1 cellular context compared by ENCODE assay signal in the genomic region with DNA sequence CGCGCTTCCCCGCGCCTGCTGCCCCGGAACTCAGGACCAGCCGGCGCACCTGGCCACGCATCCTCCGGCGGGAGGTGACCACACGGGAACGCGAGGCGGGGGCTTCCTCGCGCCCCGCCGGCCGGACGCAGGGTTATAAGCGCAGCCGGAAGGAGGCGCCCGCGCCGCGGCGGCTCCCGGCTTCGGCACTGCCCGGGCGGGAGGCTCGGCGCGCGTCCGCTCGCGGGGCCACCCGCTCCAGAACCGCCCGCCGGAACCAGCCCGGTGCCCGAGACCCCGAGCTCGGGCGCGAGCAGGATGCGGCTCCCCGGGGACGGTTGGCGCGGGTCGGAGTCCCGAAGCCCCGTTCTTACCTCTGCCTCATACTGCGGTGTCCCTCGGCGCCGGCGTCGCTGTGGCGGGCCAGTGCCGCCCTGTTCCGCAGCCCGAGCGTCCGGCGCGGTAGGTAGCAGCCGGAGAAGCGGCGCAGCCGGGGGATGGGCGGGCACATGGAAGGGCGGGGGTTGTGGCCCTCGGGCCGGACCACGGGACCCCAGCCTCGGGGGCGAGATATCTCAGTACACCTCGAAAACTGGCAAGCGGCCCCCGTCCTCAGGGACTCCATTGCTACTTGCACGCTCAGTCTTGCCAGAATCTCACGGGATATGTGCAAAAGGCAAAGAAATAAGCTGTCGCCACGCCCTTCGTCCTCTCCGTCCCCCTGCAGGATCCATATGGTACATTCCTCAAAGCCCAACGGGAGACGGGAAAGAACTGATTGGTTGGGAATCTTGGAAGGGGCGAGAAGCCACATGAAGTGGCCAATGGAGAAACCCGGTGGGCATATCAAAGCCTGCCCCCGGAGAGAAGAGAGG.
TF ChIP-seq lines count a peak whose summit lies in the region.

No MANE protein-coding gene starts in this region.

TF ChIP-seq in HepG2, 621 proteins besides CTCF, POLR2A, EP300 and RAD21 (continued from another document and continues in another):
- TF ChIP-seq, protein P1, sequence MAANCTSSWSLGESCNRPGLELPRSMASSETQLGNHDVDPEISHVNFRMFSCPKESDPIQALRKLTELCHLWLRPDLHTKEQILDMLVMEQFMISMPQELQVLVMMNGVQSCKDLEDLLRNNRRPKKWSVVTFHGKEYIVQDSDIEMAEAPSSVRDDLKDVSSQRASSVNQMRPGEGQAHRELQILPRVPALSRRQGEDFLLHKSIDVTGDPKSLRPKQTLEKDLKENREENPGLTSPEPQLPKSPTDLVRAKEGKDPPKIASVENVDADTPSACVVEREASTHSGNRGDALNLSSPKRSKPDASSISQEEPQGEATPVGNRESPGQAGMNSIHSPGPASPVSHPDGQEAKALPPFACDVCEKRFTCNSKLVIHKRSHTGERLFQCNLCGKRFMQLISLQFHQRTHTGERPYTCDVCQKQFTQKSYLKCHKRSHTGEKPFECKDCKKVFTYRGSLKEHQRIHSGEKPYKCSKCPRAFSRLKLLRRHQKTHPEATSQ (CRISPR knock-in tag; IDR thresholded peaks at IDR 0.05; ENCODE audit: borderline replicate concordance) = peak; percentile 41; the same call in 1 of the 2 replicates
- TF ChIP-seq CREB1 (IDR thresholded peaks at IDR 0.05) = no peak
- TF ChIP-seq CREB1 (CRISPR knock-in tag; IDR thresholded peaks at IDR 0.05) = no peak
- TF ChIP-seq ZFY (CRISPR knock-in tag; IDR thresholded peaks at IDR 0.05) = peak; percentile 60; the same call in 1 of the 2 replicates
- TF ChIP-seq ZNF430 (CRISPR knock-in tag; IDR thresholded peaks at IDR 0.05) = peak; percentile 38; the same call in 1 of the 2 replicates
- TF ChIP-seq PHF5A (CRISPR knock-in tag; IDR thresholded peaks at IDR 0.05; ENCODE audit: low read depth, unreplicated experiment) = no peak
- peak; percentile 53; the same call in 1 of the 2 replicates for TF ChIP-seq ZNF761 (CRISPR knock-in tag; conservative IDR thresholded peaks at IDR 0.05)
- no peak for TF ChIP-seq NFRKB (IDR thresholded peaks at IDR 0.05)
- TF ChIP-seq, protein P2, sequence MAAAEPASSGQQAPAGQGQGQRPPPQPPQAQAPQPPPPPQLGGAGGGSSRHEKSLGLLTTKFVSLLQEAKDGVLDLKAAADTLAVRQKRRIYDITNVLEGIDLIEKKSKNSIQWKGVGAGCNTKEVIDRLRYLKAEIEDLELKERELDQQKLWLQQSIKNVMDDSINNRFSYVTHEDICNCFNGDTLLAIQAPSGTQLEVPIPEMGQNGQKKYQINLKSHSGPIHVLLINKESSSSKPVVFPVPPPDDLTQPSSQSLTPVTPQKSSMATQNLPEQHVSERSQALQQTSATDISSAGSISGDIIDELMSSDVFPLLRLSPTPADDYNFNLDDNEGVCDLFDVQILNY (CRISPR knock-in tag; conservative IDR thresholded peaks at IDR 0.05) = peak; percentile 58; the same call in 1 of the 2 replicates
- TF ChIP-seq, protein P3, sequence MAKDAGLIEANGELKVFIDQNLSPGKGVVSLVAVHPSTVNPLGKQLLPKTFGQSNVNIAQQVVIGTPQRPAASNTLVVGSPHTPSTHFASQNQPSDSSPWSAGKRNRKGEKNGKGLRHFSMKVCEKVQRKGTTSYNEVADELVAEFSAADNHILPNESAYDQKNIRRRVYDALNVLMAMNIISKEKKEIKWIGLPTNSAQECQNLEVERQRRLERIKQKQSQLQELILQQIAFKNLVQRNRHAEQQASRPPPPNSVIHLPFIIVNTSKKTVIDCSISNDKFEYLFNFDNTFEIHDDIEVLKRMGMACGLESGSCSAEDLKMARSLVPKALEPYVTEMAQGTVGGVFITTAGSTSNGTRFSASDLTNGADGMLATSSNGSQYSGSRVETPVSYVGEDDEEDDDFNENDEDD (CRISPR knock-in tag; IDR thresholded peaks at IDR 0.05; ENCODE audit: borderline replicate concordance) = peak; percentile 72; the same call in 1 of the 2 replicates
- TF ChIP-seq, protein P4, sequence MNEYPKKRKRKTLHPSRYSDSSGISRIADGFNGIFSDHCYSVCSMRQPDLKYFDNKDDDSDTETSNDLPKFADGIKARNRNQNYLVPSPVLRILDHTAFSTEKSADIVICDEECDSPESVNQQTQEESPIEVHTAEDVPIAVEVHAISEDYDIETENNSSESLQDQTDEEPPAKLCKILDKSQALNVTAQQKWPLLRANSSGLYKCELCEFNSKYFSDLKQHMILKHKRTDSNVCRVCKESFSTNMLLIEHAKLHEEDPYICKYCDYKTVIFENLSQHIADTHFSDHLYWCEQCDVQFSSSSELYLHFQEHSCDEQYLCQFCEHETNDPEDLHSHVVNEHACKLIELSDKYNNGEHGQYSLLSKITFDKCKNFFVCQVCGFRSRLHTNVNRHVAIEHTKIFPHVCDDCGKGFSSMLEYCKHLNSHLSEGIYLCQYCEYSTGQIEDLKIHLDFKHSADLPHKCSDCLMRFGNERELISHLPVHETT (CRISPR knock-in tag; conservative IDR thresholded peaks at IDR 0.05) = 0 out of 2 replicates have a peak, but pooled peaks have one; percentile 52
- peak; percentile 78; the same call in 1 of the 2 replicates for TF ChIP-seq YEATS4 (CRISPR knock-in tag; IDR thresholded peaks at IDR 0.05; ENCODE audit: borderline replicate concordance)
- TF ChIP-seq NFE2L2 (IDR thresholded peaks at IDR 0.05; ENCODE audit: low read length) = no peak
- TF ChIP-seq, protein P5, sequence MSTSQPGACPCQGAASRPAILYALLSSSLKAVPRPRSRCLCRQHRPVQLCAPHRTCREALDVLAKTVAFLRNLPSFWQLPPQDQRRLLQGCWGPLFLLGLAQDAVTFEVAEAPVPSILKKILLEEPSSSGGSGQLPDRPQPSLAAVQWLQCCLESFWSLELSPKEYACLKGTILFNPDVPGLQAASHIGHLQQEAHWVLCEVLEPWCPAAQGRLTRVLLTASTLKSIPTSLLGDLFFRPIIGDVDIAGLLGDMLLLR (CRISPR knock-in tag; IDR thresholded peaks at IDR 0.05) = 0 out of 2 replicates have a peak, but pooled peaks have one; percentile 25
- TF ChIP-seq CHCHD3 (CRISPR knock-in tag; IDR thresholded peaks at IDR 0.05) = no peak
- TF ChIP-seq, protein P6, sequence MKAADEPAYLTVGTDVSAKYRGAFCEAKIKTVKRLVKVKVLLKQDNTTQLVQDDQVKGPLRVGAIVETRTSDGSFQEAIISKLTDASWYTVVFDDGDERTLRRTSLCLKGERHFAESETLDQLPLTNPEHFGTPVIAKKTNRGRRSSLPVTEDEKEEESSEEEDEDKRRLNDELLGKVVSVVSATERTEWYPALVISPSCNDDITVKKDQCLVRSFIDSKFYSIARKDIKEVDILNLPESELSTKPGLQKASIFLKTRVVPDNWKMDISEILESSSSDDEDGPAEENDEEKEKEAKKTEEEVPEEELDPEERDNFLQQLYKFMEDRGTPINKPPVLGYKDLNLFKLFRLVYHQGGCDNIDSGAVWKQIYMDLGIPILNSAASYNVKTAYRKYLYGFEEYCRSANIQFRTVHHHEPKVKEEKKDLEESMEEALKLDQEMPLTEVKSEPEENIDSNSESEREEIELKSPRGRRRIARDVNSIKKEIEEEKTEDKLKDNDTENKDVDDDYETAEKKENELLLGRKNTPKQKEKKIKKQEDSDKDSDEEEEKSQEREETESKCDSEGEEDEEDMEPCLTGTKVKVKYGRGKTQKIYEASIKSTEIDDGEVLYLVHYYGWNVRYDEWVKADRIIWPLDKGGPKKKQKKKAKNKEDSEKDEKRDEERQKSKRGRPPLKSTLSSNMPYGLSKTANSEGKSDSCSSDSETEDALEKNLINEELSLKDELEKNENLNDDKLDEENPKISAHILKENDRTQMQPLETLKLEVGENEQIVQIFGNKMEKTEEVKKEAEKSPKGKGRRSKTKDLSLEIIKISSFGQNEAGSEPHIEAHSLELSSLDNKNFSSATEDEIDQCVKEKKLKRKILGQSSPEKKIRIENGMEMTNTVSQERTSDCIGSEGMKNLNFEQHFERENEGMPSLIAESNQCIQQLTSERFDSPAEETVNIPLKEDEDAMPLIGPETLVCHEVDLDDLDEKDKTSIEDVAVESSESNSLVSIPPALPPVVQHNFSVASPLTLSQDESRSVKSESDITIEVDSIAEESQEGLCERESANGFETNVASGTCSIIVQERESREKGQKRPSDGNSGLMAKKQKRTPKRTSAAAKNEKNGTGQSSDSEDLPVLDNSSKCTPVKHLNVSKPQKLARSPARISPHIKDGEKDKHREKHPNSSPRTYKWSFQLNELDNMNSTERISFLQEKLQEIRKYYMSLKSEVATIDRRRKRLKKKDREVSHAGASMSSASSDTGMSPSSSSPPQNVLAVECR (CRISPR knock-in tag; IDR thresholded peaks at IDR 0.05; ENCODE audit: borderline replicate concordance) = peak; percentile 85
- TF ChIP-seq, protein P7, sequence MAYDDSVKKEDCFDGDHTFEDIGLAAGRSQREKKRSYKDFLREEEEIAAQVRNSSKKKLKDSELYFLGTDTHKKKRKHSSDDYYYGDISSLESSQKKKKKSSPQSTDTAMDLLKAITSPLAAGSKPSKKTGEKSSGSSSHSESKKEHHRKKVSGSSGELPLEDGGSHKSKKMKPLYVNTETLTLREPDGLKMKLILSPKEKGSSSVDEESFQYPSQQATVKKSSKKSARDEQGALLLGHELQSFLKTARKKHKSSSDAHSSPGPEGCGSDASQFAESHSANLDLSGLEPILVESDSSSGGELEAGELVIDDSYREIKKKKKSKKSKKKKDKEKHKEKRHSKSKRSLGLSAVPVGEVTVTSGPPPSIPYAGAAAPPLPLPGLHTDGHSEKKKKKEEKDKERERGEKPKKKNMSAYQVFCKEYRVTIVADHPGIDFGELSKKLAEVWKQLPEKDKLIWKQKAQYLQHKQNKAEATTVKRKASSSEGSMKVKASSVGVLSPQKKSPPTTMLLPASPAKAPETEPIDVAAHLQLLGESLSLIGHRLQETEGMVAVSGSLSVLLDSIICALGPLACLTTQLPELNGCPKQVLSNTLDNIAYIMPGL (CRISPR knock-in tag; IDR thresholded peaks at IDR 0.05; ENCODE audit: borderline replicate concordance in 1 of 2, low read depth in 1 of 2) = peak; percentile 90 to 93
- TF ChIP-seq, protein P8, sequence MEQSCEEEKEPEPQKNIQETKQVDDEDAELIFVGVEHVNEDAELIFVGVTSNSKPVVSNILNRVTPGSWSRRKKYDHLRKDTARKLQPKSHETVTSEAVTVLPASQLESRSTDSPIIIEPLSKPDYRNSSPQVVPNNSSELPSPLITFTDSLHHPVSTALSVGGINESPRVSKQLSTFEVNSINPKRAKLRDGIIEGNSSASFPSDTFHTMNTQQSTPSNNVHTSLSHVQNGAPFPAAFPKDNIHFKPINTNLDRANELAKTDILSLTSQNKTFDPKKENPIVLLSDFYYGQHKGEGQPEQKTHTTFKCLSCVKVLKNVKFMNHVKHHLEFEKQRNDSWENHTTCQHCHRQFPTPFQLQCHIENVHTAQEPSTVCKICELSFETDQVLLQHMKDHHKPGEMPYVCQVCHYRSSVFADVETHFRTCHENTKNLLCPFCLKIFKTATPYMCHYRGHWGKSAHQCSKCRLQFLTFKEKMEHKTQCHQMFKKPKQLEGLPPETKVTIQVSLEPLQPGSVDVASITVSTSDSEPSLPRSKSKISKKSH (CRISPR knock-in tag; IDR thresholded peaks at IDR 0.05; ENCODE audit: borderline replicate concordance) = no peak; the same call in 1 of the 2 replicates
- TF ChIP-seq ASH2L (IDR thresholded peaks at IDR 0.05; ENCODE audit: insufficient read length, low read depth, low read length) = peak; percentile 60
- peak; percentile 95 for TF ChIP-seq KDM2A (CRISPR knock-in tag; IDR thresholded peaks at IDR 0.05; ENCODE audit: borderline replicate concordance, low read depth)
- TF ChIP-seq RFXAP (CRISPR knock-in tag; IDR thresholded peaks at IDR 0.05; ENCODE audit: borderline replicate concordance) = 0 out of 2 replicates have a peak, but pooled peaks have one; percentile 65
- TF ChIP-seq KAT8 (CRISPR knock-in tag; IDR thresholded peaks at IDR 0.05) = peak; percentile 12; the same call in 1 of the 2 replicates
- TF ChIP-seq ATF7 (IDR thresholded peaks at IDR 0.05) = peak; percentile 82
- TF ChIP-seq ATF7 (CRISPR knock-in tag; IDR thresholded peaks at IDR 0.05) = no peak
- 0 out of 2 replicates have a peak, but pooled peaks have one; percentile 45 for TF ChIP-seq MAF1 (CRISPR knock-in tag; IDR thresholded peaks at IDR 0.05; ENCODE audit: borderline replicate concordance)
- TF ChIP-seq, protein P9, sequence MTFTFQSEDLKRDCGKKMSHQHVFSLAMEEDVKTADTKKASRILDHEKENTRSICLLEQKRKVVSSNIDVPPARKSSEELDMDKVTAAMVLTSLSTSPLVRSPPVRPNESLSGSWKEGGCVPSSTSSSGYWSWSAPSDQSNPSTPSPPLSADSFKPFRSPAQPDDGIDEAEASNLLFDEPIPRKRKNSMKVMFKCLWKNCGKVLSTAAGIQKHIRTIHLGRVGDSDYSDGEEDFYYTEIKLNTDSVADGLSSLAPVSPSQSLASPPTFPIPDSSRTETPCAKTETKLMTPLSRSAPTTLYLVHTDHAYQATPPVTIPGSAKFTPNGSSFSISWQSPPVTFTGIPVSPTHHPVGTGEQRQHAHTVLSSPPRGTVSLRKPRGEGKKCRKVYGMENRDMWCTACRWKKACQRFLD (CRISPR knock-in tag; IDR thresholded peaks at IDR 0.05; ENCODE audit: borderline replicate concordance) = 0 out of 2 replicates have a peak, but pooled peaks have one; percentile 43
- TF ChIP-seq, protein P10, sequence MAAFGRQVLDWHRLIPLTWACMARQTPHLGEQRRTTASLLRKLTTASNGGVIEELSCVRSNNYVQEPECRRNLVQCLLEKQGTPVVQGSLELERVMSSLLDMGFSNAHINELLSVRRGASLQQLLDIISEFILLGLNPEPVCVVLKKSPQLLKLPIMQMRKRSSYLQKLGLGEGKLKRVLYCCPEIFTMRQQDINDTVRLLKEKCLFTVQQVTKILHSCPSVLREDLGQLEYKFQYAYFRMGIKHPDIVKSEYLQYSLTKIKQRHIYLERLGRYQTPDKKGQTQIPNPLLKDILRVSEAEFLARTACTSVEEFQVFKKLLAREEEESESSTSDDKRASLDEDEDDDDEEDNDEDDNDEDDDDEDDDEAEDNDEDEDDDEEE (CRISPR knock-in tag; IDR thresholded peaks at IDR 0.05) = no peak; the same call in 1 of the 2 replicates
- peak; percentile 80 for TF ChIP-seq KMT2B (CRISPR knock-in tag; IDR thresholded peaks at IDR 0.05)
- 0 out of 2 replicates have a peak, but pooled peaks have one; percentile 51 for TF ChIP-seq ZMYM3 (CRISPR knock-in tag; IDR thresholded peaks at IDR 0.05)
- TF ChIP-seq AGO1 (IDR thresholded peaks at IDR 0.05; ENCODE audit: low read depth, low read length, poor library complexity, severe bottlenecking) = peak; percentile 41
- TF ChIP-seq ZNF343 (CRISPR knock-in tag; IDR thresholded peaks at IDR 0.05) = peak; percentile 89; the same call in 1 of the 2 replicates
- TF ChIP-seq NRL (CRISPR knock-in tag; IDR thresholded peaks at IDR 0.05; ENCODE audit: borderline replicate concordance) = peak; percentile 9; the same call in 1 of the 2 replicates
- TF ChIP-seq TCF7 (IDR thresholded peaks at IDR 0.05; ENCODE audit: low read depth) = peak; percentile 51; the same call in 1 of the 2 replicates
